ENCODE assay signal across 15 cellular contexts in the genomic region with DNA sequence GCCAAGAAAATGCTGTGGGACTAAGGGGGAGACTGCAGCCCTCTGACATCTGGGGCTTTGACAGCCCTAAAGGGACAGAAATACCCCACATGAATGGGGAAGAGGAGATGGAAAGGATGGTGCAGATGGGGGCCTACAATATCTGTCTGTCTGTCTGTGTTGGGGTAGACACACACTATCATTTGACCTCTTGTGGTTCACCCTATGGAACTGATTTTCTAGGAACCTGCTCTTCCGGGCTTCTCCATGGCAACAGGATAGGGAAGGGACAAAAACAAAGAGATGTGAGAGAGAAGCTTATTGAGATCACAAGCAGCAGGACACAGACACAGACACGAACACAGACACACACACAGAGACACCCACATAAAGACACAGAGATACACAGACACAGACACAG.
"Had no signal": no experiment of that assay in that cellular context is flagged by ENCODE, and none has a peak within 500 bp of the region (broad histone marks: within the 10 kb centered on the region; RNA-seq: fewer than 3 reads in every experiment).

No MANE protein-coding gene starts in this region.

- H3K27ac ChIP-seq: dorsolateral prefrontal cortex, esophagus muscularis mucosa, skin epidermis, thoracic aorta had no signal

- H3K27me3 ChIP-seq: dorsolateral prefrontal cortex had no signal

- H3K9me3 ChIP-seq: esophagus muscularis mucosa, thoracic aorta had no signal

- ATAC-seq: activated naive CD4-positive, alpha-beta T cell treated with anti-CD3 and anti-CD28 coated beads, Interleukin-2, amount 50 U/mL, for 72 hours; naive thymus-derived CD4-positive, alpha-beta T cell; stimulated activated naive CD8-positive, alpha-beta T cell treated with anti-CD3 and anti-CD28 coated beads, Interleukin-15, amount 100 ng/mL, for 72 hours had no signal

- DNase-seq: activated CD4-positive, alpha-beta T cell treated with anti-CD3 and anti-CD28 coated beads, Interleukin-2, amount 50 U/mL, for 4 hours; activated CD4-positive, CD25-positive, alpha-beta regulatory T cell treated with anti-CD3 and anti-CD28 coated beads, Interleukin-2, amount 50 U/mL, for 72 hours; activated effector memory CD4-positive, alpha-beta T cell treated with anti-CD3 and anti-CD28 coated beads, Interleukin-2, amount 50 U/mL, for 16 hours; activated T-cell treated with anti-CD3 and anti-CD28 coated beads, Interleukin-2, amount 50 U/mL, for 1 hour; amniotic stem cell; dorsolateral prefrontal cortex; glutamatergic neuron; naive thymus-derived CD4-positive, alpha-beta T cell; posterior cingulate gyrus; stimulated activated CD4-positive, alpha-beta T cell treated with anti-CD3 and anti-CD28 coated beads, Interleukin-4, amount 100 ng/mL, for 4 hours; stimulated activated naive CD8-positive, alpha-beta T cell treated with anti-CD3 and anti-CD28 coated beads, Interleukin-15, amount 100 ng/mL, for 72 hours had no signal

- H3K4me3 ChIP-seq: dorsolateral prefrontal cortex, esophagus muscularis mucosa, skin epidermis, thoracic aorta had no signal

- H3K36me3 ChIP-seq: thoracic aorta had no signal

- H3K4me1 ChIP-seq: esophagus muscularis mucosa had no signal
